Comparison of ENCODE assay signal across 22 cellular contexts in genomic region chr3:59258591-59258990, GRCh38.
A peak's percentile ranks its signal among the peaks of the same experiment; 100 is the strongest.
DNase-seq lines count a peak whose midpoint lies in the region; ATAC-seq and TF ChIP-seq lines count a peak whose summit lies in the region.
"Had no signal": no experiment of that assay in that cellular context is flagged by ENCODE, and none has a peak within 500 bp of the region (broad histone marks: within the 10 kb centered on the region; RNA-seq: fewer than 3 reads in every experiment).

No MANE protein-coding gene starts in this region.

- no peaks in the 10 kb centered on the region for H3K36me3 Mint-ChIP-seq in WTC11
- H3K36me3 Mint-ChIP-seq in nephron progenitor cell (ENCODE audit: low read depth), result no peaks in the 10 kb centered on the region
- H3K36me3 Mint-ChIP-seq: CD4-positive, alpha-beta memory T cell had no signal

- H3K27me3 Mint-ChIP-seq in WTC11 (ENCODE audit: low read depth), result no peaks in the 10 kb centered on the region
- H3K27me3 Mint-ChIP-seq in nephron progenitor cell (ENCODE audit: low read depth, poor library complexity), result no peaks in the 10 kb centered on the region
- H3K27me3 Mint-ChIP-seq: CD4-positive, alpha-beta memory T cell had no signal

- H3K4me1 ChIP-seq in BLaER1 treated with 17β-estradiol and CSF1 and Interleukin-3, amounts not matched to agents 10 nM and 100 nM, result peaks cover 17 to 82% (median 65%) of the 10 kb centered on the region in 10 experiments
- peaks cover 0 to 10% (median 3%) of the 10 kb centered on the region in 6 donors for H3K4me1 ChIP-seq in spleen

- no peak overlapping the region for H3K4me3 Mint-ChIP-seq in WTC11
- no peak overlapping the region for H3K4me3 Mint-ChIP-seq in nephron progenitor cell
- H3K4me3 Mint-ChIP-seq: CD4-positive, alpha-beta memory T cell had no signal

- H3K9me3 Mint-ChIP-seq in WTC11 (peaks cover 5% of the 10 kb centered on the region; the same call in 1 of the 2 replicates), nephron progenitor cell (no peaks in the 10 kb centered on the region)

- H3K9me3 ChIP-seq in BLaER1 treated with 17β-estradiol and CSF1 and Interleukin-3, amounts not matched to agents 10 nM and 100 nM (replicated peaks in 1 of 11), result peaks cover 3 to 31% (median 13%) of the 10 kb centered on the region in 11 experiments; a peak in 19 of 22 replicates
- peaks cover 0 to under 1% (median 0%) of the 10 kb centered on the region in 8 donors for H3K9me3 ChIP-seq in spleen
- H3K9me3 ChIP-seq: SK-N-SH had no signal

- 89 to 96% (median 89%) methylated on average over 7 of the region's 7 CpGs for WGBS in spleen, 5 donors

- no peaks in the 10 kb centered on the region for H4K20me1 ChIP-seq in BLaER1 treated with 17β-estradiol and CSF1 and Interleukin-3, amounts not matched to agents 10 nM and 100 nM

- DNase-seq in WTC11 (ENCODE audit: low spot score), result no peak
- DNase-seq in epithelial cell of proximal tubule (ENCODE audit: low read depth), result no peak
- DNase-seq in nephron progenitor cell, result no peak
- no peak for DNase-seq in iPS-NIHi11 (ENCODE audit: low spot score)
- DNase-seq in spleen, result no peak
- DNase-seq: C1 segment of cervical spinal cord; CD4-positive, alpha-beta memory T cell; COR-L47; GM23248; HCEC 1CT; KBM-7; MV-4-11; NCI-H1105; NCI-H1436 treated with DMSO at 0.1 percent for 48 hours; NCI-H1930; NCI-H446; NCI-H524 treated with DMSO at 0.1 percent for 48 hours; NCI-H774; SK-N-SH had no signal

- POLR2A ChIA-PET in WTC11 (lab: Charles Lee), result no interaction called here

- H3K4me3 ChIP-seq in BLaER1 treated with 17β-estradiol and CSF1 and Interleukin-3, amounts not matched to agents 10 nM and 100 nM, result no peak overlapping the region
- H3K4me3 ChIP-seq in epithelial cell of proximal tubule (ENCODE audit: low read depth, low read length) (no peak overlapping the region), spleen (no peak overlapping the region)
- H3K4me3 ChIP-seq: GM12878, GM23248 had no signal

- no peak overlapping the region for H3K9ac ChIP-seq in BLaER1 treated with 17β-estradiol and CSF1 and Interleukin-3, amounts not matched to agents 10 nM and 100 nM
- H3K9ac ChIP-seq: GM23248, SK-N-SH had no signal

- TF ChIP-seq CTCF in WTC11 (IDR thresholded peaks at IDR 0.05) (no peak), epithelial cell of proximal tubule (conservative IDR thresholded peaks at IDR 0.05; ENCODE audit: low read depth, low read length) (peak; percentile 9), nephron progenitor cell (IDR thresholded peaks at IDR 0.05) (peak; percentile 17), spleen (IDR thresholded peaks at IDR 0.05 in 8 of 11, conservative IDR thresholded peaks at IDR 0.05 in 3 of 11) (no peak)

- H3K36me3 ChIP-seq in BLaER1 treated with 17β-estradiol and CSF1 and Interleukin-3, amounts not matched to agents 10 nM and 100 nM, result no peaks in the 10 kb centered on the region
- H3K36me3 ChIP-seq in spleen, result no peaks in the 10 kb centered on the region

- no peak for TF ChIP-seq POLR2A in spleen (IDR thresholded peaks at IDR 0.05)

- peak overlapping the region in 8 of 11 experiments; percentile 17 to 86 (median 77); a peak in 12 of 22 replicates for H3K4me2 ChIP-seq in BLaER1 treated with 17β-estradiol and CSF1 and Interleukin-3, amounts not matched to agents 10 nM and 100 nM
- H3K4me2 ChIP-seq: SK-N-SH had no signal

- no peaks in the 10 kb centered on the region for H3K27me3 ChIP-seq in BLaER1 treated with 17β-estradiol and CSF1 and Interleukin-3, amounts not matched to agents 10 nM and 100 nM
- no peaks in the 10 kb centered on the region for H3K27me3 ChIP-seq in spleen (replicated peaks in 1 of 7)

- peak overlapping the region in 3 of 11 experiments; percentile 60 to 70 (median 65); a peak in 4 of 22 replicates for H3K27ac ChIP-seq in BLaER1 treated with 17β-estradiol and CSF1 and Interleukin-3, amounts not matched to agents 10 nM and 100 nM
- H3K27ac ChIP-seq in spleen, result no peak overlapping the region
- H3K27ac ChIP-seq: GM23248 had no signal

- H3K4me1 Mint-ChIP-seq in WTC11 (peaks cover 3% of the 10 kb centered on the region), nephron progenitor cell (peaks cover 5% of the 10 kb centered on the region)
- H3K4me1 Mint-ChIP-seq: CD4-positive, alpha-beta memory T cell had no signal

- intact Hi-C loops in spleen (cut with DNase I; ENCODE audit: low total_unique reads), result no loop called here

- H3K27ac Mint-ChIP-seq in WTC11, result no peak overlapping the region
- no peak overlapping the region for H3K27ac Mint-ChIP-seq in nephron progenitor cell
- H3K27ac Mint-ChIP-seq: CD4-positive, alpha-beta memory T cell had no signal

- CTCF ChIA-PET in WTC11 (lab: Charles Lee), result no interaction called here

- peak; percentile 28; the same call in 1 of the 2 replicates for ATAC-seq in WTC11
- ATAC-seq in HG02973 (IDR thresholded peaks at IDR 0.05; ENCODE audit: unreplicated experiment), result no peak
- ATAC-seq: GM12878 had no signal

TF ChIP-seq in WTC11, 78 proteins besides CTCF, POLR2A, EP300 and RAD21:
- TF ChIP-seq ZNF425 (CRISPR knock-in tag; conservative IDR thresholded peaks at IDR 0.05) (no peak), ZMAT4 (CRISPR knock-in tag; IDR thresholded peaks at IDR 0.05) (no peak), PRDM15 (CRISPR knock-in tag; IDR thresholded peaks at IDR 0.05) (no peak), USF2 (CRISPR knock-in tag; IDR thresholded peaks at IDR 0.05) (no peak), ATF1 (CRISPR knock-in tag; IDR thresholded peaks at IDR 0.05) (no peak), GTF2I (CRISPR knock-in tag; conservative IDR thresholded peaks at IDR 0.05) (no peak), GRHL2 (CRISPR knock-in tag; IDR thresholded peaks at IDR 0.05; ENCODE audit: insufficient replicate concordance, severe bottlenecking) (no peak), ATF2 (CRISPR knock-in tag; IDR thresholded peaks at IDR 0.05; ENCODE audit: borderline replicate concordance, low read depth) (no peak)
TF ChIP-seq in WTC11: peak in this region for 0.

Comparison
In these comparisons a context has a peak if more than half of its experiments do, and no peak if none do; other contexts are left out.
1. CTCF ChIP-seq: peak in epithelial cell of proximal tubule (single experiment) and nephron progenitor cell (single experiment); none in WTC11 (single experiment) and spleen (0 of 11).